9 cellular contexts compared by ENCODE assay signal in genomic region chr12:39920222-39920621, GRCh38.
"Had no signal": no experiment of that assay in that cellular context is flagged by ENCODE, and none has a peak within 500 bp of the region (broad histone marks: within the 10 kb centered on the region; RNA-seq: fewer than 3 reads in every experiment).

No MANE protein-coding gene starts in this region.

- H3K4me3 ChIP-seq: GM23338, HAP-1, K562 had no signal

- H3K36me3 ChIP-seq: HAP-1 had no signal

- FAIRE-seq: H1, K562 had no signal

- DNase-seq: H7, HFFc6, IMR-90 had no signal

- H3K4me2 ChIP-seq: GM23338 had no signal

- H3K27ac ChIP-seq: HL-60 had no signal

- ATAC-seq: GM23338, HCT116, K562 had no signal

- H3K27ac Mint-ChIP-seq: GM23338, HFFc6 had no signal

- H3K4me3 Mint-ChIP-seq: GM23338, HFFc6 had no signal

- H3K9me3 Mint-ChIP-seq: GM23338 had no signal

- H2AFZ ChIP-seq: GM23338 had no signal

- H3K9me3 ChIP-seq: HAP-1 had no signal
